Comparison of ENCODE assay signal across 23 cellular contexts in the genomic region with DNA sequence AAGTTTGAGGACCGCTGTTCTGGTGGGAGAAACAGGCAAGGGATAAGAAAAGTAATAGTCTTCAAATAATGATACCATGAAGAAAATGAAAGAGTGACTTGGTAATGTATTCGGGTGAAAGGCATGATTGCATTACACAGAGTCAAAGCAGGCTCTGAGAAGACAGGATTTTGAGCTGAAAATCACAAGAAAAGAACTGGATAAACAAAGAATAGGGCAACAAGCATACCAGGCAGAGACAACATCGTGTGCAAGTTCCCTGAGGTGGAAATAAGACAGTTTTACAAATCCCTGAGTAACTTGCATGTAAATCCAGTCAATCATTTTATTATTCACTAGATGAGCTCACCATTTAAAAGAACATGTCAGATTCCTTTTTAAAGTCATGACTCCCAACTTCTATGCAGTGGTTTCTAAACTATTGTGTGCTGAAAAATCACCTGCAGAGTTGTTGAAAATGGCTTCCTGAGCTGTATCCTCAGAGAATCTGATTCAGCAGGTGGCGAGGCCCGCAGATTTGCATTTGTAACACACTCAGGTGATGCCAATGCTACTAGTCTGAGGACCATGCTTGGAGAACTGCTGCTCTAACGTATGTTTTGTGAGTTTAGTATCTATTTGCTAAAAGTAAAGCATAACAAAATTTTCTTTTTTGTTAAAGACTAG.
"Had no signal": no experiment of that assay in that cellular context is flagged by ENCODE, and none has a peak within 500 bp of the region (broad histone marks: within the 10 kb centered on the region; RNA-seq: fewer than 3 reads in every experiment).

No MANE protein-coding gene starts in this region.

- DNase-seq: activated CD4-positive, alpha-beta T cell treated with anti-CD3 and anti-CD28 coated beads for 4 hours; activated CD4-positive, alpha-beta T cell treated with anti-CD3 and anti-CD28 coated beads, Interleukin-2, amount 50 U/mL, for 48 hours; activated CD4-positive, CD25-positive, alpha-beta regulatory T cell; activated CD8-positive, alpha-beta memory T cell treated with anti-CD3 and anti-CD28 coated beads, Interleukin-2, amount 50 U/mL, for 48 hours; activated naive CD4-positive, alpha-beta T cell treated with Interleukin-2 at 50 U/mL for 16 hours; activated T-cell treated with anti-CD3 and anti-CD28 coated beads, Interleukin-2, amount 50 U/mL, for 48 hours; cerebellar nuclear complex; heart left ventricle; islet precursor cell; left cardiac atrium; nucleus accumbens; right lobe of liver; small intestine; stimulated activated CD4-positive, alpha-beta T cell treated with anti-CD3 and anti-CD28 coated beads, Interleukin-2, amount 100 ng/mL, for 24 hours; stimulated activated naive CD8-positive, alpha-beta T cell treated with anti-CD3 and anti-CD28 coated beads, Interleukin-15, amount 100 ng/mL, for 72 hours; T-helper 17 cell; tibial artery had no signal

- FAIRE-seq: endometrium, small intestine had no signal

- H3K79me2 ChIP-seq: parathyroid adenoma had no signal

- H3K27me3 Mint-ChIP-seq: memory B cell; stimulated activated naive CD8-positive, alpha-beta T cell treated with anti-CD3 and anti-CD28 coated beads, Interleukin-15, amount 100 ng/mL, for 72 hours; T-helper 17 cell had no signal

- H3K4me1 Mint-ChIP-seq: memory B cell; nephron; stimulated activated effector memory CD8-positive, alpha-beta T cell treated with anti-CD3 and anti-CD28 coated beads, Interleukin-12 subunit alpha, Interleukin-12 subunit beta, amount 100 ng/mL, for 72 hours; stimulated activated naive CD8-positive, alpha-beta T cell treated with anti-CD3 and anti-CD28 coated beads, Interleukin-15, amount 100 ng/mL, for 72 hours; T-helper 17 cell had no signal

- H3K9me3 Mint-ChIP-seq: stimulated activated effector memory CD8-positive, alpha-beta T cell treated with anti-CD3 and anti-CD28 coated beads, Interleukin-12 subunit alpha, Interleukin-12 subunit beta, amount 100 ng/mL, for 72 hours had no signal

- H3K9ac ChIP-seq: parathyroid adenoma had no signal

- H3K27ac Mint-ChIP-seq: memory B cell; nephron; stimulated activated effector memory CD8-positive, alpha-beta T cell treated with anti-CD3 and anti-CD28 coated beads, Interleukin-12 subunit alpha, Interleukin-12 subunit beta, amount 100 ng/mL, for 72 hours; stimulated activated naive CD8-positive, alpha-beta T cell treated with anti-CD3 and anti-CD28 coated beads, Interleukin-15, amount 100 ng/mL, for 72 hours; T-helper 17 cell had no signal

- ATAC-seq: heart left ventricle; left cardiac atrium; right lobe of liver; stimulated activated effector memory CD8-positive, alpha-beta T cell treated with anti-CD3 and anti-CD28 coated beads, Interleukin-12 subunit alpha, Interleukin-12 subunit beta, amount 100 ng/mL, for 72 hours; stimulated activated naive CD8-positive, alpha-beta T cell treated with anti-CD3 and anti-CD28 coated beads, Interleukin-15, amount 100 ng/mL, for 72 hours; T-helper 17 cell had no signal

- H3K4me3 Mint-ChIP-seq: memory B cell; nephron; stimulated activated effector memory CD8-positive, alpha-beta T cell treated with anti-CD3 and anti-CD28 coated beads, Interleukin-12 subunit alpha, Interleukin-12 subunit beta, amount 100 ng/mL, for 72 hours; stimulated activated naive CD8-positive, alpha-beta T cell treated with anti-CD3 and anti-CD28 coated beads, Interleukin-15, amount 100 ng/mL, for 72 hours; T-helper 17 cell had no signal

- H3K9me3 ChIP-seq: right lobe of liver, tibial artery had no signal

- H3K4me1 ChIP-seq: heart left ventricle, parathyroid adenoma, right lobe of liver, tibial artery had no signal

- H3K27ac ChIP-seq: coronary artery, heart left ventricle, parathyroid adenoma, right lobe of liver, tibial artery had no signal

- H3K27me3 ChIP-seq: heart left ventricle, right lobe of liver, tibial artery had no signal

- H2AFZ ChIP-seq: parathyroid adenoma had no signal

- H3K4me3 ChIP-seq: coronary artery, heart left ventricle, right lobe of liver, tibial artery had no signal

- H3K36me3 ChIP-seq: right lobe of liver had no signal

- H3K36me3 Mint-ChIP-seq: memory B cell; stimulated activated effector memory CD8-positive, alpha-beta T cell treated with anti-CD3 and anti-CD28 coated beads, Interleukin-12 subunit alpha, Interleukin-12 subunit beta, amount 100 ng/mL, for 72 hours had no signal
